ENCODE assay signal across 2 cellular contexts in the genomic region with DNA sequence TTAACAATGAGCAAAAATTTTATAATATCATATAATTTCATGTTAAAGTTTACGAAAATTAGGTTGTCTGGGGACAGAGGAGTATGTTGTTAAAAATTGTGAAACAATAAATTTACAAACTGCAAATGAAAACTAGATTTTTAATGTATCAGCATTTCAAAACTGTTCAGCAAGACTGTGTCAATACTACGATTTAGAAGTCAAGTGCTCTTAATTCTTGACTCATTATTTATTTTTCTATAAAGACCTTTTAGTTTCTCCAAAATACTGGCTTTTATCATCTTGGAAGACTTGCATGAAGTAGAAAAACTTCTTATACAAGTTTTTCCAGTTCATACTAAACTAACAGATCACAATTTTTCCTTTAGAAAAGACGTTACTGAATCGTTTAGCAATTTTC.
TF ChIP-seq lines count a peak whose summit lies in the region.

No MANE protein-coding gene starts in this region.

TF ChIP-seq in A549, 52 proteins besides CTCF, POLR2A, EP300 and RAD21 (continued from another document):
- no peak for TF ChIP-seq RCOR1 (IDR thresholded peaks at IDR 0.05; ENCODE audit: low read depth, low read length)

TF ChIP-seq in HCT116, 20 proteins besides CTCF, POLR2A, EP300 and RAD21 (continued from another document):
- TF ChIP-seq ZNF274 (IDR thresholded peaks at IDR 0.05; ENCODE audit: low read depth, low read length) = no peak
- TF ChIP-seq ZFX (IDR thresholded peaks at IDR 0.05) = no peak
- no peak for TF ChIP-seq SRF (IDR thresholded peaks at IDR 0.05; ENCODE audit: low read depth)
- TF ChIP-seq JUND (IDR thresholded peaks at IDR 0.05) = no peak
- TF ChIP-seq, protein P1, sequence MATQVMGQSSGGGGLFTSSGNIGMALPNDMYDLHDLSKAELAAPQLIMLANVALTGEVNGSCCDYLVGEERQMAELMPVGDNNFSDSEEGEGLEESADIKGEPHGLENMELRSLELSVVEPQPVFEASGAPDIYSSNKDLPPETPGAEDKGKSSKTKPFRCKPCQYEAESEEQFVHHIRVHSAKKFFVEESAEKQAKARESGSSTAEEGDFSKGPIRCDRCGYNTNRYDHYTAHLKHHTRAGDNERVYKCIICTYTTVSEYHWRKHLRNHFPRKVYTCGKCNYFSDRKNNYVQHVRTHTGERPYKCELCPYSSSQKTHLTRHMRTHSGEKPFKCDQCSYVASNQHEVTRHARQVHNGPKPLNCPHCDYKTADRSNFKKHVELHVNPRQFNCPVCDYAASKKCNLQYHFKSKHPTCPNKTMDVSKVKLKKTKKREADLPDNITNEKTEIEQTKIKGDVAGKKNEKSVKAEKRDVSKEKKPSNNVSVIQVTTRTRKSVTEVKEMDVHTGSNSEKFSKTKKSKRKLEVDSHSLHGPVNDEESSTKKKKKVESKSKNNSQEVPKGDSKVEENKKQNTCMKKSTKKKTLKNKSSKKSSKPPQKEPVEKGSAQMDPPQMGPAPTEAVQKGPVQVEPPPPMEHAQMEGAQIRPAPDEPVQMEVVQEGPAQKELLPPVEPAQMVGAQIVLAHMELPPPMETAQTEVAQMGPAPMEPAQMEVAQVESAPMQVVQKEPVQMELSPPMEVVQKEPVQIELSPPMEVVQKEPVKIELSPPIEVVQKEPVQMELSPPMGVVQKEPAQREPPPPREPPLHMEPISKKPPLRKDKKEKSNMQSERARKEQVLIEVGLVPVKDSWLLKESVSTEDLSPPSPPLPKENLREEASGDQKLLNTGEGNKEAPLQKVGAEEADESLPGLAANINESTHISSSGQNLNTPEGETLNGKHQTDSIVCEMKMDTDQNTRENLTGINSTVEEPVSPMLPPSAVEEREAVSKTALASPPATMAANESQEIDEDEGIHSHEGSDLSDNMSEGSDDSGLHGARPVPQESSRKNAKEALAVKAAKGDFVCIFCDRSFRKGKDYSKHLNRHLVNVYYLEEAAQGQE (IDR thresholded peaks at IDR 0.05; ENCODE audit: low read depth) = no peak
- no peak for TF ChIP-seq SP1 (IDR thresholded peaks at IDR 0.05; ENCODE audit: low read depth)
- TF ChIP-seq YY1 (IDR thresholded peaks at IDR 0.05; ENCODE audit: extremely low read depth, insufficient replicate concordance, low read depth, low read length) = no peak
- no peak for TF ChIP-seq CBX3 (IDR thresholded peaks at IDR 0.05; ENCODE audit: low read depth)
- no peak for TF ChIP-seq EZH2 (IDR thresholded peaks at IDR 0.05)
- TF ChIP-seq, protein P2, sequence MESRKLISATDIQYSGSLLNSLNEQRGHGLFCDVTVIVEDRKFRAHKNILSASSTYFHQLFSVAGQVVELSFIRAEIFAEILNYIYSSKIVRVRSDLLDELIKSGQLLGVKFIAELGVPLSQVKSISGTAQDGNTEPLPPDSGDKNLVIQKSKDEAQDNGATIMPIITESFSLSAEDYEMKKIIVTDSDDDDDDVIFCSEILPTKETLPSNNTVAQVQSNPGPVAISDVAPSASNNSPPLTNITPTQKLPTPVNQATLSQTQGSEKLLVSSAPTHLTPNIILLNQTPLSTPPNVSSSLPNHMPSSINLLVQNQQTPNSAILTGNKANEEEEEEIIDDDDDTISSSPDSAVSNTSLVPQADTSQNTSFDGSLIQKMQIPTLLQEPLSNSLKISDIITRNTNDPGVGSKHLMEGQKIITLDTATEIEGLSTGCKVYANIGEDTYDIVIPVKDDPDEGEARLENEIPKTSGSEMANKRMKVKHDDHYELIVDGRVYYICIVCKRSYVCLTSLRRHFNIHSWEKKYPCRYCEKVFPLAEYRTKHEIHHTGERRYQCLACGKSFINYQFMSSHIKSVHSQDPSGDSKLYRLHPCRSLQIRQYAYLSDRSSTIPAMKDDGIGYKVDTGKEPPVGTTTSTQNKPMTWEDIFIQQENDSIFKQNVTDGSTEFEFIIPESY (IDR thresholded peaks at IDR 0.05; ENCODE audit: extremely low read depth, insufficient replicate concordance, low read length) = no peak
- no peak for TF ChIP-seq TCF7L2 (IDR thresholded peaks at IDR 0.05; ENCODE audit: borderline replicate concordance, extremely low read depth, insufficient read depth, insufficient read length)
- TF ChIP-seq, protein P3, sequence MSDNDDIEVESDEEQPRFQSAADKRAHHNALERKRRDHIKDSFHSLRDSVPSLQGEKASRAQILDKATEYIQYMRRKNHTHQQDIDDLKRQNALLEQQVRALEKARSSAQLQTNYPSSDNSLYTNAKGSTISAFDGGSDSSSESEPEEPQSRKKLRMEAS (IDR thresholded peaks at IDR 0.05) = no peak
